In the genomic region with DNA sequence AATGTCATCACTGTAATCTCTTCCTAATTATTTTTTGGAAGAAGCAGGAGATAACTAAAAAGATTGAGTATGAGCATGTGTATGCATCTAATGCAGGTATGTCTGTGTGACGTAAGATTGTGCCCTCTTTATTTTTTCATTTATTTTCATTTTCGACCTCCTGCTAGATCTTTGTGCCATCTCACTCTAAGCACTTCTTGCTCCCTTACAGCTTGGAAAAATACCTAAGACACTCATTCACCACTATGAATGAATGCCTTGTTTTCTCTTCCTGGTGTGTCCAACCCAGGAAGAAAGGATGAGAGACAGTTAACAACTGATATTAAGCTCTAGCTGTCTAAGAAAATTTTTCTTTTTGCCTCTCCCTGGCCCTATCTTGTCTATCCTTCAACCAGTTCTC, we compare ENCODE assay signal across 23 cellular contexts.
"Had no signal": no experiment of that assay in that cellular context is flagged by ENCODE, and none has a peak within 500 bp of the region (broad histone marks: within the 10 kb centered on the region; RNA-seq: fewer than 3 reads in every experiment).

No MANE protein-coding gene starts in this region.

- H3K27me3 ChIP-seq: ascending aorta, right atrium auricular region, uterus had no signal

- H3K4me1 ChIP-seq: ascending aorta, gastroesophageal sphincter, heart right ventricle, neural progenitor cell, right atrium auricular region, transverse colon, uterus had no signal

- H3K36me3 ChIP-seq: ascending aorta, gastroesophageal sphincter, heart right ventricle, neural progenitor cell, right atrium auricular region, transverse colon, uterus, WERI-Rb-1 had no signal

- H3K27ac ChIP-seq: ascending aorta, coronary artery, gastroesophageal sphincter, heart right ventricle, neural progenitor cell, right atrium auricular region, transverse colon, uterus, WERI-Rb-1 had no signal

- DNase-seq: activated CD4-positive, alpha-beta T cell treated with anti-CD3 and anti-CD28 coated beads for 1 hour; activated CD8-positive, alpha-beta memory T cell treated with anti-CD3 and anti-CD28 coated beads for 24 hours; activated CD8-positive, alpha-beta memory T cell treated with anti-CD3 and anti-CD28 coated beads, Interleukin-2, amount 50 U/mL, for 48 hours; activated effector memory CD4-positive, alpha-beta T cell treated with Interleukin-2 at 50 U/mL for 16 hours; activated naive CD4-positive, alpha-beta T cell treated with anti-CD3 and anti-CD28 coated beads, Interleukin-2, amount 10 ng/mL, durations not matched to agents 7 days and 5 days; activated naive CD8-positive, alpha-beta T cell treated with anti-CD3 and anti-CD28 coated beads, Interleukin-2, amount 50 U/mL, for 24 hours; activated T-cell treated with anti-CD3 and anti-CD28 coated beads, Interleukin-2, amount 50 U/mL, for 48 hours; heart right ventricle; immature natural killer cell; kidney glomerular epithelial cell; left ventricle myocardium superior; mesenchymal stem cell; mucosa of descending colon; naive B cell; stimulated activated CD4-positive, alpha-beta T cell treated with anti-CD3 and anti-CD28 coated beads, Interleukin-2, amount 100 ng/mL, for 48 hours; transverse colon; uterus; WERI-Rb-1 had no signal

- H3K9me3 ChIP-seq: ascending aorta, gastroesophageal sphincter, heart right ventricle, mucosa of descending colon, right atrium auricular region, transverse colon, uterus had no signal

- H3K4me2 ChIP-seq: neural progenitor cell had no signal

- ATAC-seq: activated naive CD8-positive, alpha-beta T cell treated with anti-CD3 and anti-CD28 coated beads, Interleukin-2, amount 50 U/mL, for 24 hours; gastroesophageal sphincter; heart right ventricle; left ventricle myocardium superior; mucosa of descending colon had no signal

- H2AFZ ChIP-seq: neural progenitor cell had no signal

- H3K4me3 ChIP-seq: ascending aorta, coronary artery, gastroesophageal sphincter, heart right ventricle, mucosa of descending colon, neural progenitor cell, right atrium auricular region, transverse colon, uterus had no signal

- H3K9ac ChIP-seq: neural progenitor cell had no signal
